8 cellular contexts compared by ENCODE assay signal in the genomic region with DNA sequence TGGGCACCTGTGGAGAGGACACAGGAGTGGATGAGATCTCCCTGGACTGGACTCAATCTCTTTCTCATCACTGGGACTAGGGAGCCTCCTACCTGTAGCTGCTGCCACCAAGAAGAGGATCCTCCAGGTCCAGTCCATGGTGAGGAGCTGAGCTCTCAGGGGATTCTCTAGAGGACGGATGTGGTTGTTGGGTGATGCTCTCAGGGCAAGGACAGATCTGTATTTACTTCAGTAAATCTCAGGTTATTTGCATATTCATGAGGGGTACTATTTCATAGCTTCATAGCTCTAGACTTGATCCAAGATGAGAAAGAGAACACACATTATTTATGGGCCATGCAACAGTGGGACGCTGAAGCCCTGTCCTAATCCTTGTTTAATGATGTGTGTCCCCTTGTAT.
A peak's percentile ranks its signal among the peaks of the same experiment; 100 is the strongest.
DNase-seq lines count a peak whose midpoint lies in the region; ATAC-seq, FAIRE-seq and TF ChIP-seq lines count a peak whose summit lies in the region.
"Not testable (repeated sequence)": the region's sequence is repeated elsewhere in the genome, so short reads cannot be mapped to it uniquely, and the experiment has no call there.

No MANE protein-coding gene starts in this region.

- no CpG with 5 or more reads among the region's 2 CpGs for WGBS in GM12878 (ENCODE audit: insufficient coverage, insufficient replicate concordance, low lambda C conversion rate, missing lambda C conversion rate)

- CTCF ChIA-PET in GM12878 (lab: Yijun Ruan, JAX): not testable (repeated sequence)

- H3K79me2 ChIP-seq in GM12878 (ENCODE audit: control insufficient read depth, insufficient read depth, low read length): not testable (repeated sequence)

- not testable (repeated sequence) for H3K4me2 ChIP-seq in GM12878 (ENCODE audit: control insufficient read depth, insufficient read depth)

- H4K20me1 ChIP-seq in GM12878 (ENCODE audit: control insufficient read depth, insufficient read depth): not testable (repeated sequence)

- TF ChIP-seq POLR2A in GM12878 (IDR thresholded peaks at IDR 0.05; ENCODE audit: low read depth, low read length): not testable (repeated sequence)

- not testable (repeated sequence) for H3K27me3 ChIP-seq in GM12878 (replicated peaks in 1 of 2; ENCODE audit: control insufficient read depth in 2 of 2, insufficient read depth in 2 of 2, low read length in 1 of 2); upper lobe of right lung

- TF ChIP-seq CTCF in GM12878 (IDR thresholded peaks at IDR 0.05 in 2 of 3, conservative IDR thresholded peaks at IDR 0.05 in 1 of 3; ENCODE audit: control insufficient read depth in 2 of 3, extremely low read depth in 1 of 3, insufficient read depth in 1 of 3, low read depth in 3 of 3, low read length in 3 of 3); upper lobe of right lung (IDR thresholded peaks at IDR 0.05): not testable (repeated sequence)

- H3K27ac ChIP-seq in GM12878 (ENCODE audit: control insufficient read depth, insufficient read depth); upper lobe of right lung: not testable (repeated sequence)

- H2AFZ ChIP-seq in GM12878 (ENCODE audit: control insufficient read depth, low read depth, low read length): not testable (repeated sequence)

- not testable (repeated sequence) for TF ChIP-seq RAD21 in GM12878 (IDR thresholded peaks at IDR 0.05; ENCODE audit: insufficient read depth, low read depth, low read length)

- intact Hi-C loops in GM12878 (cut with micrococcal nuclease; ENCODE audit: unreplicated experiment); upper lobe of right lung (cut with DNase I): not testable (repeated sequence)

- POLR2A ChIA-PET in GM12878 (lab: Charles Lee): not testable (repeated sequence)

- not testable (repeated sequence) for H3K9ac ChIP-seq in GM12878 (ENCODE audit: control insufficient read depth, insufficient read depth, low read length)

- H3K4me1 ChIP-seq in GM12878 (ENCODE audit: control insufficient read depth, insufficient read depth, low read length); upper lobe of right lung: not testable (repeated sequence)

- in situ Hi-C loops in GM12878 (cut with MboI): not testable (repeated sequence)

- ATAC-seq in GM18519 (IDR thresholded peaks at IDR 0.05; ENCODE audit: low FRiP score, unreplicated experiment): peak; percentile 74
- ATAC-seq in GM19395 (IDR thresholded peaks at IDR 0.05; ENCODE audit: unreplicated experiment): peak; percentile 81
- ATAC-seq in GM21576 (IDR thresholded peaks at IDR 0.05; ENCODE audit: unreplicated experiment): peak; percentile 75
- peak; percentile 70 for ATAC-seq in HG02870 (IDR thresholded peaks at IDR 0.05; ENCODE audit: unreplicated experiment)
- ATAC-seq in HG03135 (IDR thresholded peaks at IDR 0.05; ENCODE audit: unreplicated experiment): peak; percentile 80
- peak; percentile 72 for ATAC-seq in HG03565 (IDR thresholded peaks at IDR 0.05; ENCODE audit: unreplicated experiment)
- ATAC-seq in GM12878: peak; percentile 88
- peak; percentile 34 for ATAC-seq in upper lobe of right lung

- SMC1A ChIA-PET in GM12878 (lab: Charles Lee; ENCODE audit: uncharacterized antibody, unreplicated experiment): not testable (repeated sequence)

- not testable (repeated sequence) for FAIRE-seq in GM12878 (lab: Jason Lieb, UNC)

- H3K9me3 ChIP-seq in GM12878 (replicated peaks; ENCODE audit: control insufficient read depth, insufficient read depth, low read length); upper lobe of right lung: not testable (repeated sequence)

- DNase-seq in GM12878 (ENCODE audit: low read depth, low spot score); upper lobe of right lung: not testable (repeated sequence)

- H3K4me3 ChIP-seq in GM12878, upper lobe of right lung: not testable (repeated sequence)

- not testable (repeated sequence) for BruUV-seq in GM12878 (replicated peaks; lab: Mats Ljungman, UMichigan)

- not testable (repeated sequence) for H3K36me3 ChIP-seq in GM12878 (ENCODE audit: control insufficient read depth in 2 of 2, insufficient read depth in 2 of 2, low read length in 1 of 2); upper lobe of right lung

- RAD21 ChIA-PET in GM12878 (lab: Charles Lee; ENCODE audit: unreplicated experiment): not testable (repeated sequence)

- TF ChIP-seq EP300 in GM12878 (IDR thresholded peaks at IDR 0.05; ENCODE audit: borderline replicate concordance in 1 of 2, control insufficient read depth in 1 of 2, low read depth in 2 of 2, low read length in 2 of 2): not testable (repeated sequence)

Comparison
In these comparisons a context has a peak if more than half of its experiments do, and no peak if none do; other contexts are left out.
1. ATAC-seq: peak in every context shown above with its lines; median percentile 88 in GM12878; 81 in GM19395; 80 in HG03135; 75 in GM21576; 74 in GM18519; 72 in HG03565; 70 in HG02870; 34 in upper lobe of right lung.